ENCODE assay signal across 14 cellular contexts in genomic region chr6:51137777-51138176, GRCh38.
DNase-seq lines count a peak whose midpoint lies in the region; ATAC-seq, FAIRE-seq and TF ChIP-seq lines count a peak whose summit lies in the region.
"Had no signal": no experiment of that assay in that cellular context is flagged by ENCODE, and none has a peak within 500 bp of the region (broad histone marks: within the 10 kb centered on the region; RNA-seq: fewer than 3 reads in every experiment).

No MANE protein-coding gene starts in this region.

- H3K79me2 ChIP-seq in GM23338 (replicated peaks; ENCODE audit: insufficient read depth): no peaks in the 10 kb centered on the region

- H2AFZ ChIP-seq in GM23338: no peak overlapping the region

- DNase-seq in epithelial cell of proximal tubule (ENCODE audit: low read depth): peak; percentile 25
- peak; percentile 16 for DNase-seq in left kidney (ENCODE audit: low read depth, low spot score)
- DNase-seq in small intestine: peak; percentile 67
- DNase-seq in posterior cingulate gyrus: no peak
- DNase-seq in GM23338 (ENCODE audit: low spot score): no peak
- no peak for DNase-seq in NCI-H2081 treated with DMSO at 0.1 percent for 48 hours (lab: John Stamatoyannopoulos, UW)
- DNase-seq: Calu3; CD8-positive, alpha-beta T cell; DMS79 treated with DMSO at 0.1 percent for 48 hours; GF-D8 had no signal

- no peaks in the 10 kb centered on the region; the same call in 2 of the 3 replicates for H3K4me1 Mint-ChIP-seq in GM23338
- H3K4me1 Mint-ChIP-seq: B cell had no signal

- no peaks in the 10 kb centered on the region for H3F3A ChIP-seq in GM23338 (replicated peaks; ENCODE audit: low read depth)

- intact Hi-C loops in posterior cingulate gyrus (cut with DNase I): no loop called here

- H3K4me3 ChIP-seq in epithelial cell of proximal tubule (ENCODE audit: low read depth, low read length) (no peak overlapping the region), small intestine (ENCODE audit: low read depth in 1 of 2, low read length in 2 of 2) (no peak overlapping the region), GM23338 (no peak overlapping the region)
- H3K4me3 ChIP-seq: BLaER1 treated with 17β-estradiol and CSF1 and Interleukin-3, amounts not matched to agents 10 nM and 100 nM; HAP-1 had no signal

- H3K36me3 Mint-ChIP-seq in GM23338 (ENCODE audit: low read depth): peaks cover 9% of the 10 kb centered on the region
- H3K36me3 Mint-ChIP-seq: CD8-positive, alpha-beta T cell had no signal

- peaks cover 0 to 2% of the 10 kb centered on the region in 2 donors for H3K4me1 ChIP-seq in small intestine (ENCODE audit: control insufficient read depth in 2 of 2, insufficient read depth in 1 of 2, low read depth in 1 of 2, low read length in 1 of 2)
- no peaks in the 10 kb centered on the region for H3K4me1 ChIP-seq in GM23338 (ENCODE audit: insufficient read depth)
- H3K4me1 ChIP-seq: HAP-1 had no signal

- H3K9me3 Mint-ChIP-seq in GM23338: peaks cover 16% of the 10 kb centered on the region

- H3K4me3 Mint-ChIP-seq in GM23338: no peak overlapping the region
- H3K4me3 Mint-ChIP-seq: B cell; CD8-positive, alpha-beta T cell had no signal

- FAIRE-seq in small intestine (lab: Jason Lieb, UNC): no peak

- H3K27me3 ChIP-seq in small intestine (ENCODE audit: control insufficient read depth in 2 of 2, insufficient read depth in 2 of 2, low read length in 2 of 2): no peaks in the 10 kb centered on the region
- no peaks in the 10 kb centered on the region for H3K27me3 ChIP-seq in GM23338 (ENCODE audit: insufficient read depth)
- H3K27me3 ChIP-seq: BLaER1 treated with 17β-estradiol and CSF1 and Interleukin-3, amounts not matched to agents 10 nM and 100 nM had no signal

- H3K36me3 ChIP-seq in small intestine (ENCODE audit: control insufficient read depth in 2 of 2, insufficient read depth in 2 of 2, low read length in 2 of 2) (no peaks in the 10 kb centered on the region), GM23338 (ENCODE audit: insufficient read depth) (no peaks in the 10 kb centered on the region)
- H3K36me3 ChIP-seq: BLaER1 treated with 17β-estradiol and CSF1 and Interleukin-3, amounts not matched to agents 10 nM and 100 nM; HAP-1 had no signal

- H4K20me1 ChIP-seq in GM23338 (replicated peaks; ENCODE audit: insufficient read depth): no peaks in the 10 kb centered on the region
- H4K20me1 ChIP-seq: BLaER1 treated with 17β-estradiol and CSF1 and Interleukin-3, amounts not matched to agents 10 nM and 100 nM had no signal

- H3K27me3 Mint-ChIP-seq in GM23338 (ENCODE audit: insufficient read depth, low read depth, poor library complexity): peaks cover 3% of the 10 kb centered on the region
- H3K27me3 Mint-ChIP-seq: B cell had no signal

- no peak overlapping the region for H3K27ac Mint-ChIP-seq in GM23338
- H3K27ac Mint-ChIP-seq: B cell; CD8-positive, alpha-beta T cell had no signal

- TF ChIP-seq CTCF in 22Rv1 (IDR thresholded peaks at IDR 0.05) (no peak), epithelial cell of proximal tubule (conservative IDR thresholded peaks at IDR 0.05; ENCODE audit: low read depth, low read length) (no peak), GM23338 (conservative IDR thresholded peaks at IDR 0.05; ENCODE audit: low read depth in 2 of 2) (no peak)

- no peak overlapping the region for H3K4me2 ChIP-seq in GM23338
- H3K4me2 ChIP-seq: BLaER1 treated with 17β-estradiol and CSF1 and Interleukin-3, amounts not matched to agents 10 nM and 100 nM had no signal

- peak overlapping the region; percentile 35 for H3K27ac ChIP-seq in 22Rv1
- H3K27ac ChIP-seq in small intestine (ENCODE audit: low read depth in 1 of 2, low read length in 1 of 2): no peak overlapping the region
- no peak overlapping the region for H3K27ac ChIP-seq in GM23338 (ENCODE audit: low read depth)
- H3K27ac ChIP-seq: BLaER1 treated with 17β-estradiol and CSF1 and Interleukin-3, amounts not matched to agents 10 nM and 100 nM had no signal

- H3K9me2 ChIP-seq in GM23338 (ENCODE audit: insufficient read depth): no peaks in the 10 kb centered on the region; the same call in 1 of the 2 replicates

- ATAC-seq in GM23338: no peak
- ATAC-seq: CD8-positive, alpha-beta T cell had no signal

- no peaks in the 10 kb centered on the region for H3K9me3 ChIP-seq in small intestine (ENCODE audit: control insufficient read depth, low read depth)
- H3K9me3 ChIP-seq: HAP-1 had no signal

TF ChIP-seq in GM23338, 12 proteins besides CTCF, POLR2A, EP300 and RAD21:
- no peak for TF ChIP-seq EZH2phosphoT487 (IDR thresholded peaks at IDR 0.05; ENCODE audit: unreplicated experiment)
- no peak for TF ChIP-seq ZNF114 (CRISPR knock-in tag; IDR thresholded peaks at IDR 0.05)
- no peak for TF ChIP-seq JUNB (IDR thresholded peaks at IDR 0.05; ENCODE audit: unreplicated experiment)
- no peak for TF ChIP-seq REST (IDR thresholded peaks at IDR 0.05; ENCODE audit: unreplicated experiment)

Comparison
In these comparisons a context has a peak if more than half of its experiments do, and no peak if none do; other contexts are left out.
1. DNase-seq: peak in epithelial cell of proximal tubule (single experiment), left kidney (single experiment) and small intestine (single experiment); none in posterior cingulate gyrus (0 of 10), GM23338 (single experiment) and NCI-H2081 treated with DMSO at 0.1 percent for 48 hours (single experiment).